8 cellular contexts compared by ENCODE assay signal in the genomic region with DNA sequence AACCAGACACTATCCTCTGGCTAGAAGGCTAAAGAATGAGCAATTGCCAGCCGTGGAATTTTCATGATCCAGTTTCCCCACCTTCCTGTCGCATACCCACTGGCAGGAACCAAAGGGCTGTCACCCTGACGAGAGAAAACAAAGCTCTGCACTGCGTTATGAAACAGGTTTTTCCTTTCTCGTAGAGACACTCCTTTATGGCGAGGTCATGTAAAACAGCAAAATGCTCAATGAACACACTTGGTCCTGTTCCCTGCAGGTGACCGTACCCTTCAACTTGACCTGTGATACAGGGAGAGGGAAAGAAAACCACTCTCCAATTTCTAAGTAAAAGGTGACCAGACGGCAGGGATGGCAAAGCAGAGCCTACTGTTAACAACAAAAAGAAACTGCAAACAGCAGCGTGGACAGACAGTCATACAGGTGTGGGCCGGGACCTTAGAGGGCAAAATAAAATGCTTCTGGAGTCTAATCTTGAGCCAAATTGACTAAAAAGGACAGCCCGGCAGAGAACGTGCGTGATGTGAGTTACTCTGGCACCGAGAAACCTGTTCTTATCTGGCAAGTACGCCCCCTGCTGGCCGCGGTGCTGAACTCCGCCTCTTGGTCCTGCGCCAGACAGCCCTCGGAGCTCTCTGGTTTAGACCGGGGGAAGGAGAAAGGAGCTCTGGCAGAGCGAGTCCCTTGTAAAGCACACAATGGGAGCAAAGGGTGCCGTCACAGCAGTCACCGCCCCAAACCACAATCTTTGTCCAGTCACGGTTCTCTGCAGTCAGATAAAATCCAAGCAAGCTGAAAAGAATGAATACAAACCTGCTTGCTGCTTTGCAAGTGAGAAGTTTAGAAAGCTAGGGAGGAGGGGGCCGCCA.
A peak's percentile ranks its signal among the peaks of the same experiment; 100 is the strongest.
DNase-seq lines count a peak whose midpoint lies in the region; ATAC-seq, FAIRE-seq and TF ChIP-seq lines count a peak whose summit lies in the region.

No MANE protein-coding gene starts in this region.

- dilution Hi-C loops in endothelial cell of umbilical vein (cut with MboI; ENCODE audit: extremely low pct_ligation_motif_present, low sequenced_read_pairs): no loop called here

- TSS peak; percentile 61 for BruUV-seq in endothelial cell of umbilical vein (replicated peaks; lab: Mats Ljungman, UMichigan)

- peaks cover 35% of the 10 kb centered on the region for H3K4me1 ChIP-seq in endothelial cell of umbilical vein (ENCODE audit: control insufficient read depth, extremely low read depth, insufficient read depth, low read length)

- DNase-seq in COR-L47 (lab: John Stamatoyannopoulos, UW): peak; percentile 88
- DNase-seq in HT-29 (ENCODE audit: low spot score): peak; percentile 97
- peak; percentile 79 for DNase-seq in NK-92 treated with Interleukin-12 subunit alpha and Interleukin-12 subunit beta, amount 100 ng/mL, for 24 hours (lab: John Stamatoyannopoulos, UW)
- DNase-seq in activated CD8-positive, alpha-beta memory T cell treated with anti-CD3 and anti-CD28 coated beads, Interleukin-2, amount 50 U/mL, for 1 hour (ENCODE audit: extremely low read depth): peak; percentile 54
- peak; percentile 97 for DNase-seq in endothelial cell of umbilical vein (ENCODE audit: low read depth, low spot score)
- DNase-seq in middle frontal gyrus (ENCODE audit: extremely low spot score, low spot score): peak; percentile 92
- DNase-seq in stimulated activated CD8-positive, alpha-beta memory T cell treated with anti-CD3 and anti-CD28 coated beads, Interleukin-15, amount 100 ng/mL, for 48 hours (ENCODE audit: low read depth in 2 of 2): peak; percentile 74 to 75

- POLR2A ChIA-PET in endothelial cell of umbilical vein (lab: Charles Lee): interaction anchor here (1.2 kb wide), 1 partner anchor 1117 kb away, joined by 4 read pairs; no protein-coding TSS in a partner anchor

- peak; percentile 93 to 94 for TF ChIP-seq CTCF in endothelial cell of umbilical vein (IDR thresholded peaks at IDR 0.05; ENCODE audit: extremely low read depth in 1 of 2, insufficient read depth in 1 of 2, low read depth in 1 of 2, low read length in 2 of 2)

- H3K9ac ChIP-seq in endothelial cell of umbilical vein (replicated peaks; ENCODE audit: extremely low read depth, insufficient read depth, low read length): peak overlapping the region; percentile 86

- peaks cover 3% of the 10 kb centered on the region for H3K79me2 ChIP-seq in endothelial cell of umbilical vein (ENCODE audit: control insufficient read depth, insufficient read depth, low read length)

- H3K27me3 ChIP-seq in endothelial cell of umbilical vein (ENCODE audit: control insufficient read depth in 2 of 2, insufficient read depth in 2 of 2, low read length in 2 of 2): no peaks in the 10 kb centered on the region

- H3K36me3 ChIP-seq in endothelial cell of umbilical vein (ENCODE audit: control insufficient read depth in 2 of 2, extremely low read depth in 1 of 2, insufficient read depth in 2 of 2, low read length in 2 of 2): no peaks in the 10 kb centered on the region

- FAIRE-seq in endothelial cell of umbilical vein (lab: Jason Lieb, UNC): peak; percentile 91

- H3K4me2 ChIP-seq in endothelial cell of umbilical vein (ENCODE audit: insufficient read depth, low read length): peak overlapping the region; percentile 83

- CTCF ChIA-PET in endothelial cell of umbilical vein (lab: Charles Lee): interaction anchor here (0.6 to 4.3 kb wide), 99 partner anchors 9 to 1465 kb away, joined by 3 to 65 read pairs (median 4); no protein-coding TSS in a partner anchor

- peak overlapping the region in 2 of 3 experiments; percentile 31 to 59 for H3K4me3 ChIP-seq in endothelial cell of umbilical vein (replicated peaks in 1 of 3; ENCODE audit: insufficient read depth in 1 of 3, low read depth in 1 of 3, low read length in 3 of 3)

- TF ChIP-seq POLR2A in endothelial cell of umbilical vein (IDR thresholded peaks at IDR 0.05; ENCODE audit: low read depth, low read length): no peak

- H3K9me3 ChIP-seq in endothelial cell of umbilical vein (replicated peaks; ENCODE audit: control insufficient read depth, insufficient read depth, low read length): no peaks in the 10 kb centered on the region

- H3K27ac ChIP-seq in endothelial cell of umbilical vein (ENCODE audit: insufficient read depth, low read depth, low read length): peak overlapping the region; percentile 88

- peak; percentile 59 for ATAC-seq in GM21367 (IDR thresholded peaks at IDR 0.05; ENCODE audit: unreplicated experiment)

- peak overlapping the region; percentile 45 for H2AFZ ChIP-seq in endothelial cell of umbilical vein (ENCODE audit: low read depth, low read length)

- H3K9me1 ChIP-seq in endothelial cell of umbilical vein (replicated peaks; ENCODE audit: control insufficient read depth, extremely low read depth, insufficient read depth, low read length): no peaks in the 10 kb centered on the region

- no peaks in the 10 kb centered on the region for H4K20me1 ChIP-seq in endothelial cell of umbilical vein (replicated peaks; ENCODE audit: control insufficient read depth, extremely low read depth, insufficient read depth, low read length)

- intact Hi-C loops in endothelial cell of umbilical vein (cut with micrococcal nuclease): loop anchor here (1.0 to 10.0 kb wide), 12 partner anchors 30 to 1453 kb away; no protein-coding TSS in a partner anchor

TF ChIP-seq in endothelial cell of umbilical vein, 7 proteins besides CTCF, POLR2A, EP300 and RAD21:
- peak; percentile 53 for TF ChIP-seq GATA2 (IDR thresholded peaks at IDR 0.05; ENCODE audit: insufficient read depth, insufficient read length, low read depth, low read length)
- no peak for TF ChIP-seq FOS (IDR thresholded peaks at IDR 0.05; ENCODE audit: borderline replicate concordance, insufficient read depth, low read length)
- TF ChIP-seq MYC (IDR thresholded peaks at IDR 0.05; ENCODE audit: low read depth, low read length): no peak
- TF ChIP-seq, protein P1, sequence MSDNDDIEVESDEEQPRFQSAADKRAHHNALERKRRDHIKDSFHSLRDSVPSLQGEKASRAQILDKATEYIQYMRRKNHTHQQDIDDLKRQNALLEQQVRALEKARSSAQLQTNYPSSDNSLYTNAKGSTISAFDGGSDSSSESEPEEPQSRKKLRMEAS (IDR thresholded peaks at IDR 0.05; ENCODE audit: insufficient read depth, insufficient read length): no peak
- no peak for TF ChIP-seq EZH2 (IDR thresholded peaks at IDR 0.05; ENCODE audit: borderline replicate concordance, low read depth, low read length, severe bottlenecking)
- no peak for TF ChIP-seq JUN (IDR thresholded peaks at IDR 0.05; ENCODE audit: borderline replicate concordance, insufficient read depth, insufficient read length, low read depth)
- TF ChIP-seq POLR2AphosphoS5 (IDR thresholded peaks at IDR 0.05; ENCODE audit: insufficient read depth, low read depth, low read length): peak; percentile 42
TF ChIP-seq in endothelial cell of umbilical vein: peak in this region for 2.

Comparison
In these comparisons a context has a peak if more than half of its experiments do, and no peak if none do; other contexts are left out.
1. Peak in every context shown above with its lines: DNase-seq, ATAC-seq, H3K4me3 ChIP-seq and H3K27ac ChIP-seq.